ENCODE assay signal across 17 cellular contexts in the genomic region with DNA sequence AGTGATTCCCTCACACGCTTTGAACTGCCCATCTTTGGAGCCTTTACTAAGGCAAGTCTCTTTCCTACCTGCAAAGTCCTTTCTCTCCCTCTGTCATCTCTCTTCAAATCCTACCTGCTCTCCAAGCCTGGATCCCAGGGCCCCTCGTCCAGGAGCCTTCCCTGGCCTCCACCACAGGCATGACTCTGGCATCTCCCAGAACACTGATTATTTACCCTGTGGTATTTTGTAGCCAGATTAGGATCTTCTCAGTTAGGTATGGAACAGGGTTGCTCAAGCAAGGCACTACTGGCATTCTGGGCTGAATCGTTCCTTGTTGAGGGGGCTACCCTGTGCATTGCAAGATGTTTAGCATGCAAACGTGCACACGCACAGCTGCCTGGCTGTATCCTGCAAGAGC. TPM values are rescaled to one million over a fixed set of nuclear protein-coding genes. Genes with fewer than 3 reads are reported as not detected.
DNase-seq lines count a peak whose midpoint lies in the region; ATAC-seq and TF ChIP-seq lines count a peak whose summit lies in the region.
"Had no signal": no experiment of that assay in that cellular context is flagged by ENCODE, and none has a peak within 500 bp of the region (broad histone marks: within the 10 kb centered on the region; RNA-seq: fewer than 3 reads in every experiment).

No MANE protein-coding gene starts in this region.

- H3K36me3 Mint-ChIP-seq in T-helper 2 cell treated with Interferon-gamma antibody and Interleukin-4, amounts not matched to agents 5 μg/mL and 100 μg/mL, for 36 hours (ENCODE audit: low read depth) = peaks cover 40% of the 10 kb centered on the region
- H3K36me3 Mint-ChIP-seq in CD4-positive, CD25-positive, alpha-beta regulatory T cell = peaks cover 22% of the 10 kb centered on the region

- ATAC-seq in CD4-positive, CD25-positive, alpha-beta regulatory T cell (ENCODE audit: low read depth in 2 of 2) = no peak

- TF ChIP-seq CTCF in WERI-Rb-1 (IDR thresholded peaks at IDR 0.05; ENCODE audit: low read depth, low read length) (no peak), fibroblast of villous mesenchyme (IDR thresholded peaks at IDR 0.05; ENCODE audit: insufficient read depth, low read depth, low read length) (no peak)

- H3K4me1 ChIP-seq in CD4-positive, CD25-positive, alpha-beta regulatory T cell (ENCODE audit: control insufficient read depth, insufficient read depth, low read length, poor library complexity, severe bottlenecking) = peaks cover 8% of the 10 kb centered on the region
- H3K4me1 ChIP-seq: BE2C, Peyer's patch had no signal

- no peaks in the 10 kb centered on the region for H3K9me3 Mint-ChIP-seq in T-helper 2 cell treated with Interferon-gamma antibody and Interleukin-4, amounts not matched to agents 5 μg/mL and 100 μg/mL, for 36 hours
- H3K9me3 Mint-ChIP-seq in CD4-positive, CD25-positive, alpha-beta regulatory T cell = no peaks in the 10 kb centered on the region

- peaks cover 17% of the 10 kb centered on the region for H3K4me1 Mint-ChIP-seq in T-helper 2 cell treated with Interferon-gamma antibody and Interleukin-4, amounts not matched to agents 5 μg/mL and 100 μg/mL, for 36 hours (ENCODE audit: low read depth)
- peaks cover 0 to 12% (median 6%) of the 10 kb centered on the region in 4 donors for H3K4me1 Mint-ChIP-seq in CD4-positive, CD25-positive, alpha-beta regulatory T cell

- no peaks in the 10 kb centered on the region for H3K27me3 Mint-ChIP-seq in T-helper 2 cell treated with Interferon-gamma antibody and Interleukin-4, amounts not matched to agents 5 μg/mL and 100 μg/mL, for 36 hours (ENCODE audit: low read depth)
- no peaks in the 10 kb centered on the region for H3K27me3 Mint-ChIP-seq in CD4-positive, CD25-positive, alpha-beta regulatory T cell

- peaks cover 13% of the 10 kb centered on the region for H3K36me3 ChIP-seq in CD4-positive, CD25-positive, alpha-beta regulatory T cell (ENCODE audit: control insufficient read depth, insufficient read depth, low read length)
- H3K36me3 ChIP-seq in WERI-Rb-1 = peaks cover 87% of the 10 kb centered on the region

- H3K27ac ChIP-seq in CD4-positive, CD25-positive, alpha-beta regulatory T cell (ENCODE audit: insufficient read depth, low read length, poor library complexity, severe bottlenecking) = no peak overlapping the region
- H3K27ac ChIP-seq in WERI-Rb-1 = peak overlapping the region; percentile 75
- H3K27ac ChIP-seq: HL-60, Peyer's patch had no signal

- H3K9me3 ChIP-seq in CD4-positive, CD25-positive, alpha-beta regulatory T cell (ENCODE audit: control insufficient read depth in 2 of 2, low read length in 2 of 2) = no peaks in the 10 kb centered on the region
- H3K9me3 ChIP-seq in WERI-Rb-1 (ENCODE audit: severe bottlenecking) = no peaks in the 10 kb centered on the region
- H3K9me3 ChIP-seq: BE2C, Peyer's patch had no signal

- peak overlapping the region; percentile 69 for H3K27ac Mint-ChIP-seq in T-helper 2 cell treated with Interferon-gamma antibody and Interleukin-4, amounts not matched to agents 5 μg/mL and 100 μg/mL, for 36 hours
- peak overlapping the region in 2 of 3 donors; percentile 38 to 62 for H3K27ac Mint-ChIP-seq in CD4-positive, CD25-positive, alpha-beta regulatory T cell

- no peaks in the 10 kb centered on the region for H3K27me3 ChIP-seq in CD4-positive, CD25-positive, alpha-beta regulatory T cell (ENCODE audit: control insufficient read depth, insufficient read depth, low read length)
- no peaks in the 10 kb centered on the region for H3K27me3 ChIP-seq in WERI-Rb-1 (ENCODE audit: insufficient read depth, low read depth, severe bottlenecking)
- H3K27me3 ChIP-seq: BE2C, Peyer's patch had no signal

- H3K4me3 ChIP-seq in CD4-positive, CD25-positive, alpha-beta regulatory T cell (ENCODE audit: low read depth, low read length) = no peak overlapping the region
- H3K4me3 ChIP-seq in WERI-Rb-1 (ENCODE audit: low read depth, low read length) (no peak overlapping the region), fibroblast of villous mesenchyme (ENCODE audit: low read depth, low read length) (no peak overlapping the region)
- H3K4me3 ChIP-seq: Peyer's patch had no signal

- in situ Hi-C loops in KBM-7 (cut with MboI; ENCODE audit: low pct_unique_long_range_greater_than_20kb, low sequenced_read_pairs) = no loop called here

- H3K4me3 Mint-ChIP-seq in T-helper 2 cell treated with Interferon-gamma antibody and Interleukin-4, amounts not matched to agents 5 μg/mL and 100 μg/mL, for 36 hours = no peak overlapping the region
- H3K4me3 Mint-ChIP-seq in CD4-positive, CD25-positive, alpha-beta regulatory T cell = no peak overlapping the region

- no peak for DNase-seq in T-helper 2 cell treated with Interferon-gamma antibody and Interleukin-4, amounts not matched to agents 5 μg/mL and 100 μg/mL, for 36 hours (ENCODE audit: low spot score)
- DNase-seq in T-helper 2 cell = no peak
- DNase-seq in CD4-positive, CD25-positive, alpha-beta regulatory T cell = no peak
- DNase-seq in WERI-Rb-1 = no peak
- peak; percentile 16 for DNase-seq in fibroblast of villous mesenchyme (ENCODE audit: low read depth)
- DNase-seq in medulla oblongata (ENCODE audit: extremely low spot score) = no peak
- no peak for DNase-seq in cerebellar cortex (ENCODE audit: low spot score)
- DNase-seq in KBM-7 = no peak
- DNase-seq: 8988T, DMS 273 treated with DMSO at 0.1 percent for 48 hours, GDM1, NCI-H187, NCI-H226, Peyer's patch, Right ventricle myocardium superior had no signal

RNA-seq across cellular contexts. Expression of gene POLR3E, which starts 31.9 kb away (rescaled TPM):
- total RNA-seq in CD4-positive, CD25-positive, alpha-beta regulatory T cell = 249 TPM
- polyA plus RNA-seq in CD4-positive, CD25-positive, alpha-beta regulatory T cell = 10 to 100 TPM; 10.2 to 16.3 (median 14.6) TPM
- 19.0 and 31.5 TPM in 2 replicates for total RNA-seq in fibroblast of villous mesenchyme

RNA-seq across cellular contexts. Expression of gene EEF2K, which starts 59.3 kb away (rescaled TPM):
- 20.1 TPM for total RNA-seq in CD4-positive, CD25-positive, alpha-beta regulatory T cell
- 1 to 10 TPM; 2.7 to 4.0 (median 3.2) TPM for polyA plus RNA-seq in CD4-positive, CD25-positive, alpha-beta regulatory T cell
- 26.3 and 30.0 TPM in 2 replicates for total RNA-seq in fibroblast of villous mesenchyme
